ENCODE assay signal across 1 cellular context in the genomic region with DNA sequence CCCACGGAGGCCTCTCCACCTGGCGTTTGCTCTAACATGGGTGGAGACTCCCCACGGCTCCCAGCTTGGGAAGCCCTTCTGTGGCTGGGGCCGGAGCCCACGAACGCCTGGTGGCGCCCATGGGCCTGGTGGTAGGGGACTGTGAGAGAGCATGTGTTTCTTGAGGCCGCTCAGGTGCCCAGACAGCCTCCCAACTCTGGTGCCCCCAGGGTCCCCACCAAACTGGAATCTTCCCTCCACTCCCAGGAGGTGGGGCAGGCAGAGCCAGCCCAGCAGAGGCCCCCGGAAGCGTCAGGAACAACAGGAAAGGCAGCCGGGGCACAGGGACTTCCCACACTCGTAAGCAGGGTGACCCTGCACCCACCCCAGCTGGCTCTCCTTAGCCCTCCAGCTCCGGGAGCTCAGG.
TF ChIP-seq lines count a peak whose summit lies in the region.

No MANE protein-coding gene starts in this region.

TF ChIP-seq in GM23338, 12 proteins besides CTCF, POLR2A, EP300 and RAD21 (continued from another document):
- TF ChIP-seq, protein P1, sequence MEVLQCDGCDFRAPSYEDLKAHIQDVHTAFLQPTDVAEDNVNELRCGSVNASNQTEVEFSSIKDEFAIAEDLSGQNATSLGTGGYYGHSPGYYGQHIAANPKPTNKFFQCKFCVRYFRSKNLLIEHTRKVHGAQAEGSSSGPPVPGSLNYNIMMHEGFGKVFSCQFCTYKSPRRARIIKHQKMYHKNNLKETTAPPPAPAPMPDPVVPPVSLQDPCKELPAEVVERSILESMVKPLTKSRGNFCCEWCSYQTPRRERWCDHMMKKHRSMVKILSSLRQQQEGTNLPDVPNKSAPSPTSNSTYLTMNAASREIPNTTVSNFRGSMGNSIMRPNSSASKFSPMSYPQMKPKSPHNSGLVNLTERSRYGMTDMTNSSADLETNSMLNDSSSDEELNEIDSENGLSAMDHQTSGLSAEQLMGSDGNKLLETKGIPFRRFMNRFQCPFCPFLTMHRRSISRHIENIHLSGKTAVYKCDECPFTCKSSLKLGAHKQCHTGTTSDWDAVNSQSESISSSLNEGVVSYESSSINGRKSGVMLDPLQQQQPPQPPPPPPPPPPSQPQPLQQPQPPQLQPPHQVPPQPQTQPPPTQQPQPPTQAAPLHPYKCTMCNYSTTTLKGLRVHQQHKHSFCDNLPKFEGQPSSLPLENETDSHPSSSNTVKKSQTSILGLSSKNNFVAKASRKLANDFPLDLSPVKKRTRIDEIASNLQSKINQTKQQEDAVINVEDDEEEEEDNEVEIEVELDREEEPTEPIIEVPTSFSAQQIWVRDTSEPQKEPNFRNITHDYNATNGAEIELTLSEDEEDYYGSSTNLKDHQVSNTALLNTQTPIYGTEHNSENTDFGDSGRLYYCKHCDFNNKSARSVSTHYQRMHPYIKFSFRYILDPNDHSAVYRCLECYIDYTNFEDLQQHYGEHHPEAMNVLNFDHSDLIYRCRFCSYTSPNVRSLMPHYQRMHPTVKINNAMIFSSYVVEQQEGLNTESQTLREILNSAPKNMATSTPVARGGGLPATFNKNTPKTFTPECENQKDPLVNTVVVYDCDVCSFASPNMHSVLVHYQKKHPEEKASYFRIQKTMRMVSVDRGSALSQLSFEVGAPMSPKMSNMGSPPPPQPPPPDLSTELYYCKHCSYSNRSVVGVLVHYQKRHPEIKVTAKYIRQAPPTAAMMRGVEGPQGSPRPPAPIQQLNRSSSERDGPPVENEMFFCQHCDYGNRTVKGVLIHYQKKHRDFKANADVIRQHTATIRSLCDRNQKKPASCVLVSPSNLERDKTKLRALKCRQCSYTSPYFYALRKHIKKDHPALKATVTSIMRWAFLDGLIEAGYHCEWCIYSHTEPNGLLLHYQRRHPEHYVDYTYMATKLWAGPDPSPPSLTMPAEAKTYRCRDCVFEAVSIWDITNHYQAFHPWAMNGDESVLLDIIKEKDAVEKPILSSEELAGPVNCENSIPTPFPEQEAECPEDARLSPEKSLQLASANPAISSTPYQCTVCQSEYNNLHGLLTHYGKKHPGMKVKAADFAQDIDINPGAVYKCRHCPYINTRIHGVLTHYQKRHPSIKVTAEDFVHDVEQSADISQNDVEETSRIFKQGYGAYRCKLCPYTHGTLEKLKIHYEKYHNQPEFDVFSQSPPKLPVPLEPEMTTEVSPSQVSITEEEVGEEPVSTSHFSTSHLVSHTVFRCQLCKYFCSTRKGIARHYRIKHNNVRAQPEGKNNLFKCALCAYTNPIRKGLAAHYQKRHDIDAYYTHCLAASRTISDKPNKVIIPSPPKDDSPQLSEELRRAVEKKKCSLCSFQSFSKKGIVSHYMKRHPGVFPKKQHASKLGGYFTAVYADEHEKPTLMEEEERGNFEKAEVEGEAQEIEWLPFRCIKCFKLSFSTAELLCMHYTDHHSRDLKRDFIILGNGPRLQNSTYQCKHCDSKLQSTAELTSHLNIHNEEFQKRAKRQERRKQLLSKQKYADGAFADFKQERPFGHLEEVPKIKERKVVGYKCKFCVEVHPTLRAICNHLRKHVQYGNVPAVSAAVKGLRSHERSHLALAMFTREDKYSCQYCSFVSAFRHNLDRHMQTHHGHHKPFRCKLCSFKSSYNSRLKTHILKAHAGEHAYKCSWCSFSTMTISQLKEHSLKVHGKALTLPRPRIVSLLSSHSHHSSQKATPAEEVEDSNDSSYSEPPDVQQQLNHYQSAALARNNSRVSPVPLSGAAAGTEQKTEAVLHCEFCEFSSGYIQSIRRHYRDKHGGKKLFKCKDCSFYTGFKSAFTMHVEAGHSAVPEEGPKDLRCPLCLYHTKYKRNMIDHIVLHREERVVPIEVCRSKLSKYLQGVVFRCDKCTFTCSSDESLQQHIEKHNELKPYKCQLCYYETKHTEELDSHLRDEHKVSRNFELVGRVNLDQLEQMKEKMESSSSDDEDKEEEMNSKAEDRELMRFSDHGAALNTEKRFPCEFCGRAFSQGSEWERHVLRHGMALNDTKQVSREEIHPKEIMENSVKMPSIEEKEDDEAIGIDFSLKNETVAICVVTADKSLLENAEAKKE (CRISPR knock-in tag; IDR thresholded peaks at IDR 0.05) = no peak
- TF ChIP-seq STAT1 (IDR thresholded peaks at IDR 0.05; ENCODE audit: unreplicated experiment) = no peak
- TF ChIP-seq CREB1 (CRISPR knock-in tag; IDR thresholded peaks at IDR 0.05; ENCODE audit: low read depth) = no peak
- TF ChIP-seq, protein P2, sequence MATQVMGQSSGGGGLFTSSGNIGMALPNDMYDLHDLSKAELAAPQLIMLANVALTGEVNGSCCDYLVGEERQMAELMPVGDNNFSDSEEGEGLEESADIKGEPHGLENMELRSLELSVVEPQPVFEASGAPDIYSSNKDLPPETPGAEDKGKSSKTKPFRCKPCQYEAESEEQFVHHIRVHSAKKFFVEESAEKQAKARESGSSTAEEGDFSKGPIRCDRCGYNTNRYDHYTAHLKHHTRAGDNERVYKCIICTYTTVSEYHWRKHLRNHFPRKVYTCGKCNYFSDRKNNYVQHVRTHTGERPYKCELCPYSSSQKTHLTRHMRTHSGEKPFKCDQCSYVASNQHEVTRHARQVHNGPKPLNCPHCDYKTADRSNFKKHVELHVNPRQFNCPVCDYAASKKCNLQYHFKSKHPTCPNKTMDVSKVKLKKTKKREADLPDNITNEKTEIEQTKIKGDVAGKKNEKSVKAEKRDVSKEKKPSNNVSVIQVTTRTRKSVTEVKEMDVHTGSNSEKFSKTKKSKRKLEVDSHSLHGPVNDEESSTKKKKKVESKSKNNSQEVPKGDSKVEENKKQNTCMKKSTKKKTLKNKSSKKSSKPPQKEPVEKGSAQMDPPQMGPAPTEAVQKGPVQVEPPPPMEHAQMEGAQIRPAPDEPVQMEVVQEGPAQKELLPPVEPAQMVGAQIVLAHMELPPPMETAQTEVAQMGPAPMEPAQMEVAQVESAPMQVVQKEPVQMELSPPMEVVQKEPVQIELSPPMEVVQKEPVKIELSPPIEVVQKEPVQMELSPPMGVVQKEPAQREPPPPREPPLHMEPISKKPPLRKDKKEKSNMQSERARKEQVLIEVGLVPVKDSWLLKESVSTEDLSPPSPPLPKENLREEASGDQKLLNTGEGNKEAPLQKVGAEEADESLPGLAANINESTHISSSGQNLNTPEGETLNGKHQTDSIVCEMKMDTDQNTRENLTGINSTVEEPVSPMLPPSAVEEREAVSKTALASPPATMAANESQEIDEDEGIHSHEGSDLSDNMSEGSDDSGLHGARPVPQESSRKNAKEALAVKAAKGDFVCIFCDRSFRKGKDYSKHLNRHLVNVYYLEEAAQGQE (IDR thresholded peaks at IDR 0.05; ENCODE audit: unreplicated experiment) = no peak
- no peak for TF ChIP-seq JUNB (IDR thresholded peaks at IDR 0.05; ENCODE audit: unreplicated experiment)
- TF ChIP-seq EZH2 (IDR thresholded peaks at IDR 0.05; ENCODE audit: low read depth, unreplicated experiment) = no peak
- TF ChIP-seq, protein P3, sequence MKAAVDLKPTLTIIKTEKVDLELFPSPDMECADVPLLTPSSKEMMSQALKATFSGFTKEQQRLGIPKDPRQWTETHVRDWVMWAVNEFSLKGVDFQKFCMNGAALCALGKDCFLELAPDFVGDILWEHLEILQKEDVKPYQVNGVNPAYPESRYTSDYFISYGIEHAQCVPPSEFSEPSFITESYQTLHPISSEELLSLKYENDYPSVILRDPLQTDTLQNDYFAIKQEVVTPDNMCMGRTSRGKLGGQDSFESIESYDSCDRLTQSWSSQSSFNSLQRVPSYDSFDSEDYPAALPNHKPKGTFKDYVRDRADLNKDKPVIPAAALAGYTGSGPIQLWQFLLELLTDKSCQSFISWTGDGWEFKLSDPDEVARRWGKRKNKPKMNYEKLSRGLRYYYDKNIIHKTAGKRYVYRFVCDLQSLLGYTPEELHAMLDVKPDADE (IDR thresholded peaks at IDR 0.05) = no peak
